ENCODE assay signal across 12 cellular contexts in genomic region chr7:101253199-101253598, GRCh38. TPM values are rescaled to one million over a fixed set of nuclear protein-coding genes. Genes with fewer than 3 reads are reported as not detected.
DNase-seq lines count a peak whose midpoint lies in the region; TF ChIP-seq lines count a peak whose summit lies in the region.
"Not testable (repeated sequence)": the region's sequence is repeated elsewhere in the genome, so short reads cannot be mapped to it uniquely, and the experiment has no call there.
"Had no signal": no experiment of that assay in that cellular context is flagged by ENCODE, and none has a peak within 500 bp of the region (broad histone marks: within the 10 kb centered on the region; RNA-seq: fewer than 3 reads in every experiment).

No MANE protein-coding gene starts in this region.

- H3K9ac ChIP-seq in rectal smooth muscle tissue (ENCODE audit: low read length), result not testable (repeated sequence)

- H2AFZ ChIP-seq in hepatocyte, result peak overlapping the region; percentile 76

- H3K9me2 ChIP-seq in hepatocyte (replicated peaks; ENCODE audit: insufficient read depth), result not testable (repeated sequence)

- H3K9me3 Mint-ChIP-seq in CD4-positive, alpha-beta memory T cell; activated naive CD8-positive, alpha-beta T cell (ENCODE audit: low read depth): not testable (repeated sequence)

- DNase-seq in CD4-positive, alpha-beta memory T cell; LNCaP clone FGC (ENCODE audit: low read depth); hepatocyte (ENCODE audit: low spot score): not testable (repeated sequence)

- peaks cover 11 to 16% of the 10 kb centered on the region in 2 donors for H3K36me3 Mint-ChIP-seq in CD4-positive, alpha-beta memory T cell
- not testable (repeated sequence) for H3K36me3 Mint-ChIP-seq in activated naive CD8-positive, alpha-beta T cell

- H3K27ac ChIP-seq in CD4-positive, alpha-beta memory T cell (ENCODE audit: low read depth, low read length); hepatocyte; rectal smooth muscle tissue (ENCODE audit: low read depth, low read length): not testable (repeated sequence)
- H3K27ac ChIP-seq in VCaP, result peak overlapping the region; percentile 79

- not testable (repeated sequence) for TF ChIP-seq CTCF in LNCaP clone FGC (IDR thresholded peaks at IDR 0.05; ENCODE audit: control insufficient read depth, extremely low read depth, insufficient read depth); VCaP (conservative IDR thresholded peaks at IDR 0.05); hepatocyte (IDR thresholded peaks at IDR 0.05; ENCODE audit: poor library complexity)

- POLR2A ChIA-PET in CD4-positive, alpha-beta memory T cell (lab: Charles Lee; ENCODE audit: partially characterized antibody), result interaction anchor here (0.9 to 4.9 kb wide), 4 partner anchors 9 to 168 kb away, joined by 3 to 34 read pairs (median 16); partner anchors contain the start of genes FIS1, IFT22, PLOD3 and TRIM56

- H3K27ac Mint-ChIP-seq in CD4-positive, alpha-beta memory T cell, result peak overlapping the region in 2 of 7 donors; percentile 93 to 97
- H3K27ac Mint-ChIP-seq in activated naive CD8-positive, alpha-beta T cell, result not testable (repeated sequence)

- not testable (repeated sequence) for H3K4me3 ChIP-seq in CD4-positive, alpha-beta memory T cell (ENCODE audit: low read length in 2 of 2); hepatocyte
- peak overlapping the region; percentile 98; the same call in 1 of the 2 replicates for H3K4me3 ChIP-seq in LNCaP clone FGC (ENCODE audit: low read depth, low read length)
- H3K4me3 ChIP-seq in rectal smooth muscle tissue (ENCODE audit: low read length), result peak overlapping the region; percentile 95

- H3K79me2 ChIP-seq in hepatocyte, result peaks cover 36% of the 10 kb centered on the region

- 97% methylated on average over 4 of the region's 5 CpGs for WGBS in hepatocyte (ENCODE audit: low lambda C conversion rate, missing lambda C conversion rate)

- peaks cover 18% of the 10 kb centered on the region for H3K4me1 ChIP-seq in CD4-positive, alpha-beta memory T cell (ENCODE audit: insufficient read depth, low read length)
- peaks cover 12% of the 10 kb centered on the region for H3K4me1 ChIP-seq in hepatocyte (ENCODE audit: insufficient read depth)
- H3K4me1 ChIP-seq in rectal smooth muscle tissue (ENCODE audit: control insufficient read depth, insufficient read depth, low read length), result not testable (repeated sequence)

- H3K4me2 ChIP-seq in hepatocyte, result peak overlapping the region; percentile 70

- H4K20me1 ChIP-seq in hepatocyte (ENCODE audit: insufficient read depth, poor library complexity, severe bottlenecking), result not testable (repeated sequence)

- CTCF ChIA-PET in CD4-positive, alpha-beta memory T cell (lab: Charles Lee; ENCODE audit: partially characterized antibody), result interaction anchor here (1.9 to 4.9 kb wide), 3 partner anchors 9 to 109 kb away, joined by 6 to 41 read pairs (median 9); partner anchors contain the start of gene FIS1

- peak overlapping the region in 5 of 8 donors; percentile 25 to 100 (median 99) for H3K4me3 Mint-ChIP-seq in CD4-positive, alpha-beta memory T cell
- H3K4me3 Mint-ChIP-seq in activated naive CD8-positive, alpha-beta T cell, result peak overlapping the region; percentile 100

- H3K9me3 ChIP-seq in CD4-positive, alpha-beta memory T cell (ENCODE audit: control insufficient read depth in 1 of 2, low read length in 2 of 2); hepatocyte (ENCODE audit: low read depth): not testable (repeated sequence)

- peaks cover 16 to 32% (median 24%) of the 10 kb centered on the region in 4 donors for H3K4me1 Mint-ChIP-seq in CD4-positive, alpha-beta memory T cell
- H3K4me1 Mint-ChIP-seq in activated naive CD8-positive, alpha-beta T cell (ENCODE audit: low read depth), result peaks cover 24% of the 10 kb centered on the region

- H3K27me3 ChIP-seq in CD4-positive, alpha-beta memory T cell (ENCODE audit: insufficient read depth, low read length); hepatocyte; rectal smooth muscle tissue (ENCODE audit: control insufficient read depth, insufficient read depth, low read length): not testable (repeated sequence)

- not testable (repeated sequence) for H3K36me3 ChIP-seq in CD4-positive, alpha-beta memory T cell (ENCODE audit: insufficient read depth, low read length); hepatocyte (replicated peaks; ENCODE audit: insufficient read depth, low read depth); rectal smooth muscle tissue (ENCODE audit: control insufficient read depth, insufficient read depth, low read length)

- intact Hi-C loops in CD4-positive, alpha-beta memory T cell (cut with micrococcal nuclease), result loop anchor here (10.0 kb wide), 1 partner anchor 548 kb away; the partner anchor contains the start of gene POP7

- not testable (repeated sequence) for H3K27me3 Mint-ChIP-seq in CD4-positive, alpha-beta memory T cell; activated naive CD8-positive, alpha-beta T cell

RNA-seq across cellular contexts. Expression of gene FIS1, which starts 8.3 kb away (rescaled TPM):
- 100 to 1,000 TPM; 100 to 104 TPM for total RNA-seq in CD4-positive, alpha-beta memory T cell
- 100 to 1,000 TPM; 186 to 198 TPM for polyA plus RNA-seq in CD4-positive, alpha-beta memory T cell
- 131 and 150 TPM in 2 replicates for total RNA-seq in hepatocyte
- 193 and 238 TPM in 2 replicates for polyA plus RNA-seq in hepatocyte

RNA-seq across cellular contexts. Expression of gene CLDN15, which starts 15.6 kb away (rescaled TPM):
- total RNA-seq in CD4-positive, alpha-beta memory T cell, result 10 to 100 TPM; 47.1 to 50.4 TPM
- polyA plus RNA-seq in CD4-positive, alpha-beta memory T cell, result under 1 TPM; 0.36 to 0.99 TPM
- total RNA-seq in hepatocyte, result 11.4 and 14.3 TPM in 2 replicates
- polyA plus RNA-seq in hepatocyte, result 25.7 and 38.8 TPM in 2 replicates

RNA-seq across cellular contexts. Expression of gene ZNHIT1, which starts 35.2 kb away (rescaled TPM):
- 10 to 100 TPM; 44.6 to 46.0 TPM for total RNA-seq in CD4-positive, alpha-beta memory T cell
- polyA plus RNA-seq in CD4-positive, alpha-beta memory T cell, result 10 to 100 TPM; 61.0 to 83.5 TPM
- total RNA-seq in hepatocyte, result 105 and 110 TPM in 2 replicates
- 117 and 145 TPM in 2 replicates for polyA plus RNA-seq in hepatocyte

RNA-seq across cellular contexts. Expression of gene PLOD3, which starts 35.8 kb away (rescaled TPM):
- 10 to 100 TPM; 64.0 to 72.4 TPM for total RNA-seq in CD4-positive, alpha-beta memory T cell
- polyA plus RNA-seq in CD4-positive, alpha-beta memory T cell, result 10 to 100 TPM; 24.6 to 30.4 TPM
- total RNA-seq in hepatocyte, result 29.5 and 37.6 TPM in 2 replicates
- 127 and 129 TPM in 2 replicates for polyA plus RNA-seq in hepatocyte

RNA-seq across cellular contexts. Expression of gene MOGAT3, which starts 52.4 kb away (rescaled TPM):
- not detected for total RNA-seq in CD4-positive, alpha-beta memory T cell
- not detected for polyA plus RNA-seq in CD4-positive, alpha-beta memory T cell
- 6.3 and 8.4 TPM in 2 replicates for total RNA-seq in hepatocyte
- 10.5 and 14.0 TPM in 2 replicates for polyA plus RNA-seq in hepatocyte
- total RNA-seq: adrenal gland, bronchial epithelial cell, dermis blood vessel endothelial cell, heart left ventricle, NCI-H460, pulmonary artery endothelial cell had no signal
- polyA plus RNA-seq: adrenal gland, heart left ventricle had no signal
